Comparison of ENCODE assay signal across 24 cellular contexts in the genomic region with DNA sequence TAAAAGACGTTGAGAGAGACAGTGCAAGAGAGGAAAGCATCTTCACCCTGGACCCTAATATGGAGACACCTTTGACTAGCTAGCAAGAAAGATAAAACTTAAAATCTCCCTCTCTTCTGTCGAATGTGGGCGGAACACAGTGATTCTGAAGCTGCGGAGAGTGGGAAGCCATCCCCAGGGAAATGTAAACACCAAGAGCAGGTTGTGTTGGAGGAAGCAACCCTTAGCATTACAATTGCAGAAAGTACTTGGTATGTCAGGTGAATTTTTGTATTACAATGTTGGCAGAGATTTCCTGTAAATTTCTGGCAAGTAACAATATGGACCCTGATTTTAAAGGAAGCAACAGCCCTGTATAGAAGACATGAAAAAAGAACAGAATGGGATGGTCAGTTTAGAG.
"Had no signal": no experiment of that assay in that cellular context is flagged by ENCODE, and none has a peak within 500 bp of the region (broad histone marks: within the 10 kb centered on the region; RNA-seq: fewer than 3 reads in every experiment).

No MANE protein-coding gene starts in this region.

- H3K9me3 ChIP-seq: ascending aorta, tibial nerve, uterus had no signal

- H3K4me3 ChIP-seq: ascending aorta, hepatocyte, left ventricle myocardium inferior, right atrium auricular region, tibial nerve, uterus had no signal

- H3K4me1 Mint-ChIP-seq: activated naive CD4-positive, alpha-beta T cell treated with anti-CD3 and anti-CD28 coated beads, Interleukin-2, amount 50 U/mL, for 24 hours; immature natural killer cell had no signal

- H3K4me1 ChIP-seq: ascending aorta, left ventricle myocardium inferior, right atrium auricular region, tibial nerve, uterus had no signal

- H3K4me3 Mint-ChIP-seq: activated naive CD4-positive, alpha-beta T cell treated with anti-CD3 and anti-CD28 coated beads, Interleukin-2, amount 50 U/mL, for 24 hours; activated T-cell treated with anti-CD3 and anti-CD28 coated beads, Interleukin-2, amount 50 U/mL, for 72 hours; dendritic cell treated with granulocyte-macrophage colony-stimulating factor and Interleukin-4, amounts not matched to agents 40 ng/mL and 50 ng/mL, for 4 days; immature natural killer cell; nephron progenitor cell had no signal

- H3K27ac Mint-ChIP-seq: activated naive CD4-positive, alpha-beta T cell treated with anti-CD3 and anti-CD28 coated beads, Interleukin-2, amount 50 U/mL, for 24 hours; activated T-cell treated with anti-CD3 and anti-CD28 coated beads, Interleukin-2, amount 50 U/mL, for 72 hours; dendritic cell treated with granulocyte-macrophage colony-stimulating factor and Interleukin-4, amounts not matched to agents 40 ng/mL and 50 ng/mL, for 4 days; immature natural killer cell; nephron progenitor cell; progenitor cell of endocrine pancreas had no signal

- H3K36me3 Mint-ChIP-seq: activated naive CD4-positive, alpha-beta T cell treated with anti-CD3 and anti-CD28 coated beads, Interleukin-2, amount 50 U/mL, for 24 hours; immature natural killer cell had no signal

- H3K27me3 Mint-ChIP-seq: dendritic cell treated with granulocyte-macrophage colony-stimulating factor and Interleukin-4, amounts not matched to agents 40 ng/mL and 50 ng/mL, for 4 days had no signal

- DNase-seq: activated CD4-positive, alpha-beta T cell treated with anti-CD3 and anti-CD28 coated beads, Interleukin-2, amount 50 U/mL, for 4 hours; activated effector memory CD4-positive, alpha-beta T cell treated with anti-CD3 and anti-CD28 coated beads, Interleukin-2, amount 50 U/mL, for 16 hours; activated T-cell treated with anti-CD3 and anti-CD28 coated beads, Interleukin-2, amount 50 U/mL, for 72 hours; effector memory CD4-positive, alpha-beta T cell; immature natural killer cell; kidney glomerular epithelial cell; left ventricle myocardium inferior; mammary epithelial cell; midbrain; nephron progenitor cell; stimulated activated CD4-positive, alpha-beta T cell treated with anti-CD3 and anti-CD28 coated beads, Interleukin-12 subunit alpha, Interleukin-12 subunit beta, amount 100 ng/mL, for 4 hours; stimulated activated CD4-positive, alpha-beta T cell treated with anti-CD3 and anti-CD28 coated beads, Interleukin-1b, Interleukin-23, amount 100 ng/mL, for 48 hours; stimulated activated CD8-positive, alpha-beta memory T cell treated with anti-CD3 and anti-CD28 coated beads, Interleukin-4, amount 100 ng/mL, for 48 hours; stimulated activated naive CD8-positive, alpha-beta T cell treated with anti-CD3 and anti-CD28 coated beads, Interleukin-15, Interleukin-2, amounts not matched to agents 100 U/mL and 50 U/mL, for 24 hours; T-helper 2 cell; uterus; WERI-Rb-1 had no signal

- H3K36me3 ChIP-seq: ascending aorta, left ventricle myocardium inferior, right atrium auricular region, tibial nerve, uterus, WERI-Rb-1 had no signal

- H3K9me3 Mint-ChIP-seq: activated naive CD4-positive, alpha-beta T cell treated with anti-CD3 and anti-CD28 coated beads, Interleukin-2, amount 50 U/mL, for 24 hours; activated T-cell treated with anti-CD3 and anti-CD28 coated beads, Interleukin-2, amount 50 U/mL, for 72 hours; dendritic cell treated with granulocyte-macrophage colony-stimulating factor and Interleukin-4, amounts not matched to agents 40 ng/mL and 50 ng/mL, for 4 days; immature natural killer cell had no signal

- H3K27ac ChIP-seq: ascending aorta, left ventricle myocardium inferior, right atrium auricular region, tibial nerve, uterus, WERI-Rb-1 had no signal

- H3K27me3 ChIP-seq: ascending aorta, hepatocyte, right atrium auricular region, tibial nerve, uterus had no signal
